Comparison of ENCODE assay signal across 1 cellular context in the genomic region with DNA sequence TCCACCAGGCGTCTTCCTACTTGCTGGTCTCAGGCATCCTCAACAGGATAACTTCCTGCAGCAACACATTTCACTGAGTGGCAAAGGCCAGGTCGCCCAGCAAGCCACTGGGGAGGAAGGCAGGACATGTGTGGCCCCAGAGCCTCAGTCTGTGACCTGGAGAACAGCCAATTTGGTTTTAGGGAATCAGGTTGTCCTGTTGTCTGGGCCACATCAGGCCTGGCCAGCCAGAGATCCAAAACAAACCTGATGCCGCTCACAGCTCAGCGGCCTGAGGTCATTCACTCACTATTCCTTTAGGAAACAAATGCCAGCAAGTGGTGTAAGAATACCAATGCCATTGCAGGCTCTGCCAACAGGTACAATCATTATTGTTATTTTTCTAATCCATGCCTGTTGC.
TF ChIP-seq lines count a peak whose summit lies in the region.

No MANE protein-coding gene starts in this region.

TF ChIP-seq in H1, 55 proteins besides CTCF, POLR2A, EP300 and RAD21 (continued from another document):
- TF ChIP-seq, protein P1, sequence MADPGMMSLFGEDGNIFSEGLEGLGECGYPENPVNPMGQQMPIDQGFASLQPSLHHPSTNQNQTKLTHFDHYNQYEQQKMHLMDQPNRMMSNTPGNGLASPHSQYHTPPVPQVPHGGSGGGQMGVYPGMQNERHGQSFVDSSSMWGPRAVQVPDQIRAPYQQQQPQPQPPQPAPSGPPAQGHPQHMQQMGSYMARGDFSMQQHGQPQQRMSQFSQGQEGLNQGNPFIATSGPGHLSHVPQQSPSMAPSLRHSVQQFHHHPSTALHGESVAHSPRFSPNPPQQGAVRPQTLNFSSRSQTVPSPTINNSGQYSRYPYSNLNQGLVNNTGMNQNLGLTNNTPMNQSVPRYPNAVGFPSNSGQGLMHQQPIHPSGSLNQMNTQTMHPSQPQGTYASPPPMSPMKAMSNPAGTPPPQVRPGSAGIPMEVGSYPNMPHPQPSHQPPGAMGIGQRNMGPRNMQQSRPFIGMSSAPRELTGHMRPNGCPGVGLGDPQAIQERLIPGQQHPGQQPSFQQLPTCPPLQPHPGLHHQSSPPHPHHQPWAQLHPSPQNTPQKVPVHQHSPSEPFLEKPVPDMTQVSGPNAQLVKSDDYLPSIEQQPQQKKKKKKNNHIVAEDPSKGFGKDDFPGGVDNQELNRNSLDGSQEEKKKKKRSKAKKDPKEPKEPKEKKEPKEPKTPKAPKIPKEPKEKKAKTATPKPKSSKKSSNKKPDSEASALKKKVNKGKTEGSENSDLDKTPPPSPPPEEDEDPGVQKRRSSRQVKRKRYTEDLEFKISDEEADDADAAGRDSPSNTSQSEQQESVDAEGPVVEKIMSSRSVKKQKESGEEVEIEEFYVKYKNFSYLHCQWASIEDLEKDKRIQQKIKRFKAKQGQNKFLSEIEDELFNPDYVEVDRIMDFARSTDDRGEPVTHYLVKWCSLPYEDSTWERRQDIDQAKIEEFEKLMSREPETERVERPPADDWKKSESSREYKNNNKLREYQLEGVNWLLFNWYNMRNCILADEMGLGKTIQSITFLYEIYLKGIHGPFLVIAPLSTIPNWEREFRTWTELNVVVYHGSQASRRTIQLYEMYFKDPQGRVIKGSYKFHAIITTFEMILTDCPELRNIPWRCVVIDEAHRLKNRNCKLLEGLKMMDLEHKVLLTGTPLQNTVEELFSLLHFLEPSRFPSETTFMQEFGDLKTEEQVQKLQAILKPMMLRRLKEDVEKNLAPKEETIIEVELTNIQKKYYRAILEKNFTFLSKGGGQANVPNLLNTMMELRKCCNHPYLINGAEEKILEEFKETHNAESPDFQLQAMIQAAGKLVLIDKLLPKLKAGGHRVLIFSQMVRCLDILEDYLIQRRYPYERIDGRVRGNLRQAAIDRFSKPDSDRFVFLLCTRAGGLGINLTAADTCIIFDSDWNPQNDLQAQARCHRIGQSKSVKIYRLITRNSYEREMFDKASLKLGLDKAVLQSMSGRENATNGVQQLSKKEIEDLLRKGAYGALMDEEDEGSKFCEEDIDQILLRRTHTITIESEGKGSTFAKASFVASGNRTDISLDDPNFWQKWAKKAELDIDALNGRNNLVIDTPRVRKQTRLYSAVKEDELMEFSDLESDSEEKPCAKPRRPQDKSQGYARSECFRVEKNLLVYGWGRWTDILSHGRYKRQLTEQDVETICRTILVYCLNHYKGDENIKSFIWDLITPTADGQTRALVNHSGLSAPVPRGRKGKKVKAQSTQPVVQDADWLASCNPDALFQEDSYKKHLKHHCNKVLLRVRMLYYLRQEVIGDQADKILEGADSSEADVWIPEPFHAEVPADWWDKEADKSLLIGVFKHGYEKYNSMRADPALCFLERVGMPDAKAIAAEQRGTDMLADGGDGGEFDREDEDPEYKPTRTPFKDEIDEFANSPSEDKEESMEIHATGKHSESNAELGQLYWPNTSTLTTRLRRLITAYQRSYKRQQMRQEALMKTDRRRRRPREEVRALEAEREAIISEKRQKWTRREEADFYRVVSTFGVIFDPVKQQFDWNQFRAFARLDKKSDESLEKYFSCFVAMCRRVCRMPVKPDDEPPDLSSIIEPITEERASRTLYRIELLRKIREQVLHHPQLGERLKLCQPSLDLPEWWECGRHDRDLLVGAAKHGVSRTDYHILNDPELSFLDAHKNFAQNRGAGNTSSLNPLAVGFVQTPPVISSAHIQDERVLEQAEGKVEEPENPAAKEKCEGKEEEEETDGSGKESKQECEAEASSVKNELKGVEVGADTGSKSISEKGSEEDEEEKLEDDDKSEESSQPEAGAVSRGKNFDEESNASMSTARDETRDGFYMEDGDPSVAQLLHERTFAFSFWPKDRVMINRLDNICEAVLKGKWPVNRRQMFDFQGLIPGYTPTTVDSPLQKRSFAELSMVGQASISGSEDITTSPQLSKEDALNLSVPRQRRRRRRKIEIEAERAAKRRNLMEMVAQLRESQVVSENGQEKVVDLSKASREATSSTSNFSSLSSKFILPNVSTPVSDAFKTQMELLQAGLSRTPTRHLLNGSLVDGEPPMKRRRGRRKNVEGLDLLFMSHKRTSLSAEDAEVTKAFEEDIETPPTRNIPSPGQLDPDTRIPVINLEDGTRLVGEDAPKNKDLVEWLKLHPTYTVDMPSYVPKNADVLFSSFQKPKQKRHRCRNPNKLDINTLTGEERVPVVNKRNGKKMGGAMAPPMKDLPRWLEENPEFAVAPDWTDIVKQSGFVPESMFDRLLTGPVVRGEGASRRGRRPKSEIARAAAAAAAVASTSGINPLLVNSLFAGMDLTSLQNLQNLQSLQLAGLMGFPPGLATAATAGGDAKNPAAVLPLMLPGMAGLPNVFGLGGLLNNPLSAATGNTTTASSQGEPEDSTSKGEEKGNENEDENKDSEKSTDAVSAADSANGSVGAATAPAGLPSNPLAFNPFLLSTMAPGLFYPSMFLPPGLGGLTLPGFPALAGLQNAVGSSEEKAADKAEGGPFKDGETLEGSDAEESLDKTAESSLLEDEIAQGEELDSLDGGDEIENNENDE (IDR thresholded peaks at IDR 0.05; ENCODE audit: insufficient replicate concordance, low read length): no peak
- TF ChIP-seq HDAC6 (IDR thresholded peaks at IDR 0.05; ENCODE audit: low read depth, low read length) (no peak), POU5F1 (IDR thresholded peaks at IDR 0.05; ENCODE audit: low read depth, low read length) (no peak), TAF7 (optimal IDR thresholded peaks at IDR 0.05; ENCODE audit: borderline replicate concordance, low read depth, low read length) (no peak), RXRA (IDR thresholded peaks at IDR 0.05; ENCODE audit: insufficient read depth, low read depth, low read length) (no peak), GTF2F1 (IDR thresholded peaks at IDR 0.05; ENCODE audit: borderline replicate concordance, low read depth, low read length) (no peak), CHD2 (IDR thresholded peaks at IDR 0.05; ENCODE audit: low read length) (no peak), SP2 (IDR thresholded peaks at IDR 0.05; ENCODE audit: low read length) (no peak), EGR1 (IDR thresholded peaks at IDR 0.05; ENCODE audit: borderline replicate concordance, low read depth, low read length) (no peak)
- TF ChIP-seq, protein P2, sequence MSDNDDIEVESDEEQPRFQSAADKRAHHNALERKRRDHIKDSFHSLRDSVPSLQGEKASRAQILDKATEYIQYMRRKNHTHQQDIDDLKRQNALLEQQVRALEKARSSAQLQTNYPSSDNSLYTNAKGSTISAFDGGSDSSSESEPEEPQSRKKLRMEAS (IDR thresholded peaks at IDR 0.05): no peak
- TF ChIP-seq, protein P3, sequence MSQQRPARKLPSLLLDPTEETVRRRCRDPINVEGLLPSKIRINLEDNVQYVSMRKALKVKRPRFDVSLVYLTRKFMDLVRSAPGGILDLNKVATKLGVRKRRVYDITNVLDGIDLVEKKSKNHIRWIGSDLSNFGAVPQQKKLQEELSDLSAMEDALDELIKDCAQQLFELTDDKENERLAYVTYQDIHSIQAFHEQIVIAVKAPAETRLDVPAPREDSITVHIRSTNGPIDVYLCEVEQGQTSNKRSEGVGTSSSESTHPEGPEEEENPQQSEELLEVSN (IDR thresholded peaks at IDR 0.05): no peak
- TF ChIP-seq, protein P4, sequence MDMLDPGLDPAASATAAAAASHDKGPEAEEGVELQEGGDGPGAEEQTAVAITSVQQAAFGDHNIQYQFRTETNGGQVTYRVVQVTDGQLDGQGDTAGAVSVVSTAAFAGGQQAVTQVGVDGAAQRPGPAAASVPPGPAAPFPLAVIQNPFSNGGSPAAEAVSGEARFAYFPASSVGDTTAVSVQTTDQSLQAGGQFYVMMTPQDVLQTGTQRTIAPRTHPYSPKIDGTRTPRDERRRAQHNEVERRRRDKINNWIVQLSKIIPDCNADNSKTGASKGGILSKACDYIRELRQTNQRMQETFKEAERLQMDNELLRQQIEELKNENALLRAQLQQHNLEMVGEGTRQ (IDR thresholded peaks at IDR 0.05; ENCODE audit: low read length): no peak
